Comparison of ENCODE assay signal across 8 cellular contexts in the genomic region with DNA sequence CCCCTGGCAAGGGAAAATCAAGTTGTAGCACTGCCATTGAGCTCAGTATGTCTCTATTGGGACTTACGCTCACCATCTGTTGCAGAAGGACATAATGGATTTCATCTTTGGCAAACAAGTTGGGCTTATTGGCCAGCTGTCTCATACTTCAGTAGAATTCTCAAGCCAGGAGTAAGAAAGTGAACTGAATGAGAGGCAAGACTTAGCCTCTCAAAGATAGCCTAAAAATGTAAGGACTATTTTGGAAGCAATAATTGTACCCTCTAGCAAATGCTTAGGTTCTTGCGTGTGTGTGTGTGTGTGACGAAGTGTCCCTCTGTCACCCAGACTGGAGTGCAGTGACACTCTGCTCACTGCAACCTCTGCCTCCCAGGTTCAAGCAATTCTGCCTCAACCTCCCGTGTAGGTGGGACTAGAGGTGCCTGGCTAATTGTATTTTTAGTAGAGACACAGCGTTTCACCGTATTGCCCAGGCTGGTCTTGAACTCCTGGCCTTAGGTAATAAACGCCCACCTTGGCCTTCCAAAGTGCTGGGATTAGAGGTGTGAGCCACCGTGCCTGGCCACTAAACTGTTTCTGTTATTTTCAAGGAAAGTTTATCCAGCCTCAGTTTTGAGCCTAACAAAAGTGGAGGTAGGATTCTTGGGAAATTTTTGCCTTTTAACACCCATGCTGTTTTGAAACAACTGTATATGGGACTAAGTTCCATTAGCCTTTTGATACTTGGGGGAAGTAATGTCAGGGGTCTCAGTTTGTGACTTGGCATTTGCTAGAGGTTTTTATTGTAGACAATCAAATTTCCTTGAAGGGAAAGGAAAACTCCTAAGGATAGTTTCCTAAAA. TPM values are rescaled to one million over a fixed set of nuclear protein-coding genes. Genes with fewer than 3 reads are reported as not detected.
A peak's percentile ranks its signal among the peaks of the same experiment; 100 is the strongest.
DNase-seq lines count a peak whose midpoint lies in the region; ATAC-seq and TF ChIP-seq lines count a peak whose summit lies in the region.

No MANE protein-coding gene starts in this region.

- no peak for ATAC-seq in stimulated activated naive CD8-positive, alpha-beta T cell treated with anti-CD3 and anti-CD28 coated beads, Interleukin-15, Interleukin-2, amounts not matched to agents 100 U/mL and 50 U/mL, for 24 hours
- no peak for ATAC-seq in stimulated activated naive CD8-positive, alpha-beta T cell treated with anti-CD3 and anti-CD28 coated beads, Interleukin-15, amount 100 ng/mL, for 72 hours

- no peaks in the 10 kb centered on the region for H3K27me3 Mint-ChIP-seq in stimulated activated naive CD8-positive, alpha-beta T cell treated with anti-CD3 and anti-CD28 coated beads, Interleukin-15, amount 100 ng/mL, for 72 hours

- peaks cover 19% of the 10 kb centered on the region for H3K36me3 ChIP-seq in MM.1S (replicated peaks; ENCODE audit: insufficient read depth, low read length)

- peaks cover 38% of the 10 kb centered on the region for H3K4me1 Mint-ChIP-seq in stimulated activated naive CD8-positive, alpha-beta T cell treated with anti-CD3 and anti-CD28 coated beads, Interleukin-15, amount 100 ng/mL, for 72 hours

- H3K27ac ChIP-seq in epithelial cell of prostate (peak overlapping the region; percentile 16), MM.1S (ENCODE audit: low read length) (no peak overlapping the region)

- peak; percentile 25 for DNase-seq in stimulated activated naive CD8-positive, alpha-beta T cell treated with anti-CD3 and anti-CD28 coated beads, Interleukin-15, Interleukin-2, amounts not matched to agents 100 U/mL and 50 U/mL, for 24 hours
- DNase-seq in stimulated activated naive CD8-positive, alpha-beta T cell treated with anti-CD3 and anti-CD28 coated beads, Interleukin-15, amount 100 ng/mL, for 72 hours, result no peak
- peak; percentile 70 for DNase-seq in OCI-M1 (lab: John Stamatoyannopoulos, UW)
- DNase-seq in epithelial cell of prostate (ENCODE audit: low read depth, low spot score), result no peak
- no peak for DNase-seq in HT-29 (ENCODE audit: low spot score)
- DNase-seq in middle frontal gyrus (ENCODE audit: extremely low spot score, low spot score), result no peak
- no peak for DNase-seq in MM.1S
- DNase-seq in central memory CD4-positive, alpha-beta T cell, result no peak

- no peak for TF ChIP-seq CTCF in MM.1S (IDR thresholded peaks at IDR 0.05; ENCODE audit: low read length)

- H3K27ac Mint-ChIP-seq in stimulated activated naive CD8-positive, alpha-beta T cell treated with anti-CD3 and anti-CD28 coated beads, Interleukin-15, amount 100 ng/mL, for 72 hours, result peak overlapping the region in 1 of 2 donors; percentile 76

- H3K4me2 ChIP-seq in MM.1S (ENCODE audit: low read depth, low read length), result no peak overlapping the region

- peaks cover 37% of the 10 kb centered on the region for H4K20me1 ChIP-seq in MM.1S (ENCODE audit: insufficient read depth, low read length)

- peaks cover 11% of the 10 kb centered on the region; the same call in 1 of the 2 replicates for H3K4me1 ChIP-seq in MM.1S (ENCODE audit: low read length)

- H2AFZ ChIP-seq in MM.1S (ENCODE audit: low read length), result no peak overlapping the region

- H3K79me2 ChIP-seq in MM.1S (ENCODE audit: low read length), result peaks cover 24% of the 10 kb centered on the region

- H3K4me3 ChIP-seq in MM.1S (ENCODE audit: low read length), result no peak overlapping the region

- no peaks in the 10 kb centered on the region for H3K9me2 ChIP-seq in MM.1S (replicated peaks; ENCODE audit: insufficient read depth, low read length)

- no peaks in the 10 kb centered on the region for H3K27me3 ChIP-seq in MM.1S (replicated peaks; ENCODE audit: insufficient read depth, low read length)

- no peaks in the 10 kb centered on the region for H3K9me3 ChIP-seq in MM.1S (replicated peaks; ENCODE audit: insufficient read depth, low read length)

- H3F3A ChIP-seq in MM.1S (ENCODE audit: insufficient read depth, low read length), result peaks cover 65% of the 10 kb centered on the region

- no peak overlapping the region for H3K9ac ChIP-seq in MM.1S (ENCODE audit: low read length)

- H3K9me3 Mint-ChIP-seq in stimulated activated naive CD8-positive, alpha-beta T cell treated with anti-CD3 and anti-CD28 coated beads, Interleukin-15, amount 100 ng/mL, for 72 hours, result no peaks in the 10 kb centered on the region

- H3K4me3 Mint-ChIP-seq in stimulated activated naive CD8-positive, alpha-beta T cell treated with anti-CD3 and anti-CD28 coated beads, Interleukin-15, amount 100 ng/mL, for 72 hours, result no peak overlapping the region

RNA-seq across cellular contexts. Expression of a gene that starts 7.0 kb away (rescaled TPM):
- total RNA-seq in HT-29 (2014; rRNA removed; shearing (Covaris generic)), result 283 and 287 TPM in 2 replicates

RNA-seq across cellular contexts. Expression of a gene that starts 7.6 kb away (rescaled TPM):
- 16.7 and 18.3 TPM in 2 replicates for total RNA-seq in HT-29 (2014; rRNA removed; shearing (Covaris generic))

RNA-seq across cellular contexts. Expression of a gene that starts 13.3 kb away (rescaled TPM):
- total RNA-seq in HT-29 (2014; rRNA removed; shearing (Covaris generic)), result 0.20 TPM in 1 of 2 replicates, not detected in the other

RNA-seq across cellular contexts. Expression of a gene that starts 37.4 kb away (rescaled TPM):
- 83.7 and 89.9 TPM in 2 replicates for total RNA-seq in HT-29 (2014; rRNA removed; shearing (Covaris generic))

Comparison
In these comparisons a context has a peak if more than half of its experiments do, and no peak if none do; other contexts are left out.
1. DNase-seq: peak in stimulated activated naive CD8-positive, alpha-beta T cell treated with anti-CD3 and anti-CD28 coated beads, Interleukin-15, Interleukin-2, amounts not matched to agents 100 U/mL and 50 U/mL, for 24 hours (single experiment) and OCI-M1 (single experiment); none in stimulated activated naive CD8-positive, alpha-beta T cell treated with anti-CD3 and anti-CD28 coated beads, Interleukin-15, amount 100 ng/mL, for 72 hours (0 of 2), epithelial cell of prostate (single experiment), HT-29 (single experiment), middle frontal gyrus (single experiment), MM.1S (single experiment) and central memory CD4-positive, alpha-beta T cell (single experiment).